In genomic region chr22:29478326-29479276, GRCh38 we compare ENCODE assay signal across 11 cellular contexts. TPM values are rescaled to one million over a fixed set of nuclear protein-coding genes. Genes with fewer than 3 reads are reported as not detected.
A peak's percentile ranks its signal among the peaks of the same experiment; 100 is the strongest.
DNase-seq lines count a peak whose midpoint lies in the region; ATAC-seq lines count a peak whose summit lies in the region.
"Had no signal": no experiment of that assay in that cellular context is flagged by ENCODE, and none has a peak within 500 bp of the region (broad histone marks: within the 10 kb centered on the region; RNA-seq: fewer than 3 reads in every experiment).

No MANE protein-coding gene starts in this region.

- peak overlapping the region; percentile 38 to 79 (median 53); a peak in 21 of 22 replicates for H3K4me2 ChIP-seq in BLaER1 treated with 17β-estradiol and CSF1 and Interleukin-3, amounts not matched to agents 10 nM and 100 nM

- H3K27me3 Mint-ChIP-seq in activated T-cell treated with anti-CD3 and anti-CD28 coated beads, Interleukin-2, amount 50 U/mL, for 72 hours (ENCODE audit: low read depth) = peaks cover 49% of the 10 kb centered on the region

- peaks cover 0 to 14% (median 7%) of the 10 kb centered on the region in 11 experiments; a peak in 8 of 22 replicates for H3K9me3 ChIP-seq in BLaER1 treated with 17β-estradiol and CSF1 and Interleukin-3, amounts not matched to agents 10 nM and 100 nM (replicated peaks in 1 of 11)
- H3K9me3 ChIP-seq: thyroid gland had no signal

- no peaks in the 10 kb centered on the region for H3K36me3 ChIP-seq in BLaER1 treated with 17β-estradiol and CSF1 and Interleukin-3, amounts not matched to agents 10 nM and 100 nM
- H3K36me3 ChIP-seq: thyroid gland had no signal

- no peak overlapping the region for H3K27ac ChIP-seq in BLaER1 treated with 17β-estradiol and CSF1 and Interleukin-3, amounts not matched to agents 10 nM and 100 nM
- H3K27ac ChIP-seq: epithelial cell of prostate, thyroid gland had no signal

- H3K9me3 Mint-ChIP-seq in activated T-cell treated with anti-CD3 and anti-CD28 coated beads, Interleukin-2, amount 50 U/mL, for 72 hours = no peaks in the 10 kb centered on the region

- no peak overlapping the region for H3K9ac ChIP-seq in BLaER1 treated with 17β-estradiol and CSF1 and Interleukin-3, amounts not matched to agents 10 nM and 100 nM

- no peak overlapping the region for H3K4me3 ChIP-seq in BLaER1 treated with 17β-estradiol and CSF1 and Interleukin-3, amounts not matched to agents 10 nM and 100 nM
- H3K4me3 ChIP-seq: thyroid gland had no signal

- peaks cover 7% of the 10 kb centered on the region for H3K4me1 Mint-ChIP-seq in activated T-cell treated with anti-CD3 and anti-CD28 coated beads, Interleukin-2, amount 50 U/mL, for 72 hours (ENCODE audit: low read depth)

- H3K27me3 ChIP-seq in BLaER1 treated with 17β-estradiol and CSF1 and Interleukin-3, amounts not matched to agents 10 nM and 100 nM = peaks cover 18 to 31% (median 20%) of the 10 kb centered on the region in 11 experiments

- no peak for ATAC-seq in activated T-cell treated with anti-CD3 and anti-CD28 coated beads, Interleukin-2, amount 50 U/mL, for 72 hours (replicated peaks in 1 of 2)
- peak; percentile 65 for ATAC-seq in left lobe of liver
- ATAC-seq in activated CD4-positive, CD25-positive, alpha-beta regulatory T cell treated with anti-CD3 and anti-CD28 coated beads, Interleukin-2, amount 50 U/mL, for 24 hours = no peak

- no peak overlapping the region for H3K4me3 Mint-ChIP-seq in activated T-cell treated with anti-CD3 and anti-CD28 coated beads, Interleukin-2, amount 50 U/mL, for 72 hours

- H3K36me3 Mint-ChIP-seq in activated T-cell treated with anti-CD3 and anti-CD28 coated beads, Interleukin-2, amount 50 U/mL, for 72 hours (ENCODE audit: insufficient read depth in 2 of 2) = peaks cover 2 to 4% of the 10 kb centered on the region in 2 donors

- no peak overlapping the region for H3K27ac Mint-ChIP-seq in activated T-cell treated with anti-CD3 and anti-CD28 coated beads, Interleukin-2, amount 50 U/mL, for 72 hours

- DNase-seq in HuH-7.5 (ENCODE audit: low spot score) = peak; percentile 80
- peak; percentile 14 to 32 for DNase-seq in activated T-cell treated with anti-CD3 and anti-CD28 coated beads, Interleukin-2, amount 50 U/mL, for 72 hours
- no peak for DNase-seq in left lobe of liver (ENCODE audit: low spot score)
- no peak for DNase-seq in globus pallidus (ENCODE audit: low spot score)
- no peak for DNase-seq in NCI-H2171 treated with DMSO at 0.1 percent for 48 hours (lab: John Stamatoyannopoulos, UW)
- no peak for DNase-seq in DMS53 (lab: John Stamatoyannopoulos, UW)

- H4K20me1 ChIP-seq in BLaER1 treated with 17β-estradiol and CSF1 and Interleukin-3, amounts not matched to agents 10 nM and 100 nM = peaks cover 0 to 41% (median 9%) of the 10 kb centered on the region in 11 experiments; a peak in 9 of 22 replicates

- peaks cover 22 to 35% (median 28%) of the 10 kb centered on the region in 10 experiments for H3K4me1 ChIP-seq in BLaER1 treated with 17β-estradiol and CSF1 and Interleukin-3, amounts not matched to agents 10 nM and 100 nM

RNA-seq across cellular contexts. Expression of gene NEFH, which starts 1.4 kb away (rescaled TPM):
- total RNA-seq in activated T-cell treated with anti-CD3 and anti-CD28 coated beads, Interleukin-2, amount 50 U/mL, for 72 hours = 1 to 10 TPM; 1.6 to 1.7 TPM
- 0.15 TPM for total RNA-seq in left lobe of liver

RNA-seq across cellular contexts. Expression of gene RFPL1, which starts 40.2 kb away (rescaled TPM):
- total RNA-seq in activated T-cell treated with anti-CD3 and anti-CD28 coated beads, Interleukin-2, amount 50 U/mL, for 72 hours = not detected
- total RNA-seq in left lobe of liver = 0.45 TPM
- total RNA-seq: renal cortical epithelial cell, thyroid gland had no signal

Comparison
In these comparisons a context has a peak if more than half of its experiments do, and no peak if none do; other contexts are left out.
1. DNase-seq: peak in HuH-7.5 (single experiment) and activated T-cell treated with anti-CD3 and anti-CD28 coated beads, Interleukin-2, amount 50 U/mL, for 72 hours (2 of 2); none in left lobe of liver (single experiment), globus pallidus (single experiment), NCI-H2171 treated with DMSO at 0.1 percent for 48 hours (single experiment) and DMS53 (single experiment).